23 cellular contexts compared by ENCODE assay signal in the genomic region with DNA sequence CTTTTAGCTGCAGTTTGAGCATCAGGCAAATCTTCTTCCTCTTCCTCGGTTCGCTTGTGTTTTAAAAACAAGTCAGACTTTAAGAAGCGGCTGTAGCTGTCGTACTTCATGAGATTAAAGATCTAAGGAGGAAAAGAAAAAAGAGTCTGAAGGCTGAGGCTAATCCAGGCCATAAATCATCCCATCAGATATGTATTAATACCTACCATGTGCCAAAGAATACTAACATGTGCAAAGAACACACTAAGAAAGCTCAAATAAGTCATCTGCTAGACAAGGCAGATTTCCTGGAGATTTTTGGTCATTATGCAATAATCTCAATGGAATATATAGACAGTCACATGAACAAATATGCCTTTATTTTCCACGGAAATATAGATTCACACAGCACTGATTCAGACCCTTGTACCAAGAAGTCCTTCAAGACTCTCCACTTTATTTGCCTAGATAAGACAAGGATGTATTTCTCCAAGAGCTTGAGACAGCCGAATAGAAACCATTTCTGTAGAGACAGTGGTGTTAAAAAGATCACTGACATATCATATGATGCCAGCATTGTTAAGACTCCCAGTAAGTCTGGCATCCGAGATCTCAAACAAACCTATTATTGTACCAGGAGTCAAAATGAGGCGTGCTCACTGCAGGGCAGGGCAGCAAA. TPM values are rescaled to one million over a fixed set of nuclear protein-coding genes. Genes with fewer than 3 reads are reported as not detected.
DNase-seq lines count a peak whose midpoint lies in the region; ATAC-seq and FAIRE-seq lines count a peak whose summit lies in the region.
"Had no signal": no experiment of that assay in that cellular context is flagged by ENCODE, and none has a peak within 500 bp of the region (broad histone marks: within the 10 kb centered on the region; RNA-seq: fewer than 3 reads in every experiment).

No MANE protein-coding gene starts in this region.

- H3K9me3 Mint-ChIP-seq in T-helper 2 cell treated with Interferon-gamma antibody and Interleukin-4, amounts not matched to agents 5 μg/mL and 100 μg/mL, for 36 hours, result no peaks in the 10 kb centered on the region
- no peaks in the 10 kb centered on the region for H3K9me3 Mint-ChIP-seq in activated naive CD4-positive, alpha-beta T cell treated with anti-CD3 and anti-CD28 coated beads, Interleukin-2, amount 50 U/mL, for 72 hours
- H3K9me3 Mint-ChIP-seq: neural crest cell; T-helper 1 cell treated with Interleukin-12 subunit alpha and Interleukin-12 subunit beta and Interleukin-4 antibody, amounts not matched to agents 30 μg/mL and 1 μg/mL, for 36 hours; WTC11 had no signal

- no peaks in the 10 kb centered on the region for H3K27me3 Mint-ChIP-seq in T-helper 2 cell treated with Interferon-gamma antibody and Interleukin-4, amounts not matched to agents 5 μg/mL and 100 μg/mL, for 36 hours (ENCODE audit: low read depth)

- no peak overlapping the region for H3K27ac Mint-ChIP-seq in T-helper 2 cell treated with Interferon-gamma antibody and Interleukin-4, amounts not matched to agents 5 μg/mL and 100 μg/mL, for 36 hours
- peak overlapping the region; percentile 44 to 99 for H3K27ac Mint-ChIP-seq in activated naive CD4-positive, alpha-beta T cell treated with anti-CD3 and anti-CD28 coated beads, Interleukin-2, amount 50 U/mL, for 72 hours
- H3K27ac Mint-ChIP-seq: WTC11 had no signal

- no peak for DNase-seq in T-helper 2 cell treated with Interferon-gamma antibody and Interleukin-4, amounts not matched to agents 5 μg/mL and 100 μg/mL, for 36 hours (ENCODE audit: low spot score)
- DNase-seq in T-helper 2 cell, result no peak
- no peak for DNase-seq in GM19239 (ENCODE audit: insufficient read length, low spot score)
- no peak for DNase-seq in activated naive CD4-positive, alpha-beta T cell treated with anti-CD3 and anti-CD28 coated beads, Interleukin-2, amount 50 U/mL, for 72 hours (ENCODE audit: low spot score in 2 of 2)
- DNase-seq in iris pigment epithelial cell (ENCODE audit: low read depth), result peak; percentile 25
- DNase-seq in left colon, result no peak
- DNase-seq in NCI-H1048 (lab: John Stamatoyannopoulos, UW), result no peak
- DNase-seq: heart right ventricle, islet precursor cell, KBM-7, NCI-H2081, NCI-H510A treated with DMSO at 0.1 percent for 48 hours, psoas muscle, Right ventricle myocardium superior, small intestine, testis had no signal

- ATAC-seq in activated naive CD4-positive, alpha-beta T cell treated with anti-CD3 and anti-CD28 coated beads, Interleukin-2, amount 50 U/mL, for 72 hours, result no peak
- ATAC-seq in left colon (no peak), GM18907 (IDR thresholded peaks at IDR 0.05; ENCODE audit: unreplicated experiment) (no peak)
- ATAC-seq: GM12878, HCT116, heart right ventricle, psoas muscle, WTC11 had no signal

- H3K4me3 Mint-ChIP-seq in T-helper 2 cell treated with Interferon-gamma antibody and Interleukin-4, amounts not matched to agents 5 μg/mL and 100 μg/mL, for 36 hours, result peak overlapping the region; percentile 26
- H3K4me3 Mint-ChIP-seq: neural crest cell; T-helper 1 cell treated with Interleukin-12 subunit alpha and Interleukin-12 subunit beta and Interleukin-4 antibody, amounts not matched to agents 30 μg/mL and 1 μg/mL, for 36 hours; WTC11 had no signal

- FAIRE-seq in GM19239 (lab: Jason Lieb, UNC), result peak; percentile 67
- FAIRE-seq: D721Med, GM12878, small intestine had no signal

- peaks cover 66% of the 10 kb centered on the region for H3K36me3 Mint-ChIP-seq in T-helper 2 cell treated with Interferon-gamma antibody and Interleukin-4, amounts not matched to agents 5 μg/mL and 100 μg/mL, for 36 hours (ENCODE audit: low read depth)
- peaks cover 39 to 64% of the 10 kb centered on the region in 2 donors for H3K36me3 Mint-ChIP-seq in activated naive CD4-positive, alpha-beta T cell treated with anti-CD3 and anti-CD28 coated beads, Interleukin-2, amount 50 U/mL, for 72 hours
- H3K36me3 Mint-ChIP-seq: WTC11 had no signal

- peaks cover 68% of the 10 kb centered on the region for H3K4me1 Mint-ChIP-seq in T-helper 2 cell treated with Interferon-gamma antibody and Interleukin-4, amounts not matched to agents 5 μg/mL and 100 μg/mL, for 36 hours (ENCODE audit: low read depth)

- intact Hi-C loops in left colon (cut with DNase I, micrococcal nuclease), result no loop called here

RNA-seq across cellular contexts. Expression of a gene that starts 42.3 kb away (rescaled TPM):
- total RNA-seq in activated naive CD4-positive, alpha-beta T cell treated with anti-CD3 and anti-CD28 coated beads, Interleukin-2, amount 50 U/mL, for 72 hours, result 100 to 1,000 TPM; 183 to 251 TPM
- total RNA-seq in left colon, result 10 to 100 TPM in 1 of 2 donors, 1 to 10 TPM in 1; 8.9 to 28.9 TPM

Comparison
In these comparisons a context has a peak if more than half of its experiments do, and no peak if none do; other contexts are left out.
1. RNA of a gene that starts 42.3 kb away (total RNA-seq): 183 to 251 TPM in activated naive CD4-positive, alpha-beta T cell treated with anti-CD3 and anti-CD28 coated beads, Interleukin-2, amount 50 U/mL, for 72 hours; 8.9 to 28.9 TPM in left colon; every median in the first group is over 4 times any median in the second.